In genomic region chr9:136403915-136404800, GRCh38 we compare ENCODE assay signal across 1 cellular context.
TF ChIP-seq lines count a peak whose summit lies in the region.

No MANE protein-coding gene starts in this region.

TF ChIP-seq in GM12878, 131 proteins besides CTCF, POLR2A, EP300 and RAD21 (continued from another document):
- TF ChIP-seq ZBTB40 (IDR thresholded peaks at IDR 0.05; ENCODE audit: borderline replicate concordance) (no peak), NR2C2 (IDR thresholded peaks at IDR 0.05; ENCODE audit: borderline replicate concordance, control insufficient read depth, insufficient read length, low read depth) (no peak), CUX1 (IDR thresholded peaks at IDR 0.05; ENCODE audit: insufficient replicate concordance, low read depth, low read length) (no peak), HDAC6 (IDR thresholded peaks at IDR 0.05; ENCODE audit: unreplicated experiment) (no peak), NR2F1 (conservative IDR thresholded peaks at IDR 0.05) (peak; percentile 22; the same call in 1 of the 2 replicates)
